Comparison of ENCODE assay signal across 21 cellular contexts in the genomic region with DNA sequence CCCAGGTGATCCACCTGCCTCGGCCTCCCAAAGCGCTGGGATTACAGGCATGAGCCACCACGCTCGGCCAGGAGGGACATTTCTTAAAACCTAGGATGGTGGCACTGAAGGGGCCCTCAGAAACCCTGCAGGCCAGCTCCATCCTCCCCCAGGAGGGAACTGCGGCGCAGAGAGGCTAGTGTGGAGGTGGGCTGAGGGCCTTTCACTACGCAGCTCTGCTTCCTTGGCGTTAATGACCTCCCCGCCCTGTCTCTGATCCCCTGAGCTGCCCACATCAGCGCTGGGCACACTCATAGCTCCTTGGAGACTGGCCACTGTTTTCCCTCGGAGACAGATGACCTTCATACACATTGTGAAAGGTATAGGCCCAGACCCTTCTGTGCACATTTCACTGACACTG.
"Had no signal": no experiment of that assay in that cellular context is flagged by ENCODE, and none has a peak within 500 bp of the region (broad histone marks: within the 10 kb centered on the region; RNA-seq: fewer than 3 reads in every experiment).

No MANE protein-coding gene starts in this region.

- H3K9me3 Mint-ChIP-seq: stimulated activated naive B cell treated with anti-CD40 and anti-IgM and Interleukin-4, amounts not matched to agents 10 μg/mL and 1 μg/mL and 100 μg/mL, for 72 hours; stimulated activated naive CD8-positive, alpha-beta T cell treated with anti-CD3 and anti-CD28 coated beads, Interleukin-15, amount 100 ng/mL, for 72 hours had no signal

- H3K4me1 ChIP-seq: prostate gland had no signal

- H3K4me1 Mint-ChIP-seq: stimulated activated naive CD8-positive, alpha-beta T cell treated with anti-CD3 and anti-CD28 coated beads, Interleukin-15, amount 100 ng/mL, for 72 hours had no signal

- H3K4me3 ChIP-seq: gastroesophageal sphincter, lung, ovary, prostate gland had no signal

- DNase-seq: cerebellar nuclear complex; dermis blood vessel endothelial cell; esophagus squamous epithelium; foreskin fibroblast; glutamatergic neuron; left colon; left ventricle myocardium superior; naive thymus-derived CD4-positive, alpha-beta T cell; ovary; stimulated activated CD4-positive, alpha-beta T cell treated with anti-CD3 and anti-CD28 coated beads, Interleukin-15, amount 100 ng/mL, for 24 hours; stimulated activated CD4-positive, alpha-beta T cell treated with anti-CD3 and anti-CD28 coated beads, Interleukin-1b, Interleukin-23, amount 100 ng/mL, for 48 hours; stimulated activated CD4-positive, alpha-beta T cell treated with anti-CD3 and anti-CD28 coated beads, Interleukin-4, amount 100 ng/mL, for 24 hours; stimulated activated naive B cell treated with anti-CD40 and anti-IgM and Interleukin-4, amounts not matched to agents 10 μg/mL and 1 μg/mL and 100 μg/mL, for 72 hours; stimulated activated naive CD8-positive, alpha-beta T cell treated with anti-CD3 and anti-CD28 coated beads, Interleukin-15, amount 100 ng/mL, for 72 hours; substantia nigra; upper lobe of left lung; uterus had no signal

- H3K27ac ChIP-seq: ovary had no signal

- H3K9me3 ChIP-seq: esophagus squamous epithelium, gastroesophageal sphincter, ovary, prostate gland, thoracic aorta, upper lobe of left lung, uterus had no signal

- H3K4me3 Mint-ChIP-seq: stimulated activated naive B cell treated with anti-CD40 and anti-IgM and Interleukin-4, amounts not matched to agents 10 μg/mL and 1 μg/mL and 100 μg/mL, for 72 hours had no signal

- H3K27ac Mint-ChIP-seq: naive thymus-derived CD4-positive, alpha-beta T cell; stimulated activated naive B cell treated with anti-CD40 and anti-IgM and Interleukin-4, amounts not matched to agents 10 μg/mL and 1 μg/mL and 100 μg/mL, for 72 hours; stimulated activated naive CD8-positive, alpha-beta T cell treated with anti-CD3 and anti-CD28 coated beads, Interleukin-15, amount 100 ng/mL, for 72 hours had no signal

- H3K27me3 ChIP-seq: esophagus squamous epithelium, gastroesophageal sphincter, ovary, upper lobe of left lung, uterus had no signal

- H3K36me3 ChIP-seq: esophagus squamous epithelium, gastroesophageal sphincter, ovary, prostate gland, thoracic aorta, upper lobe of left lung, uterus had no signal

- H3K36me3 Mint-ChIP-seq: naive thymus-derived CD4-positive, alpha-beta T cell; stimulated activated naive B cell treated with anti-CD40 and anti-IgM and Interleukin-4, amounts not matched to agents 10 μg/mL and 1 μg/mL and 100 μg/mL, for 72 hours had no signal
